Comparison of ENCODE assay signal across 37 cellular contexts in genomic region chr9:26682796-26683496, GRCh38.
"Had no signal": no experiment of that assay in that cellular context is flagged by ENCODE, and none has a peak within 500 bp of the region (broad histone marks: within the 10 kb centered on the region; RNA-seq: fewer than 3 reads in every experiment).

No MANE protein-coding gene starts in this region.

- H3K4me3 Mint-ChIP-seq: activated CD4-positive, alpha-beta memory T cell treated with anti-CD3 and anti-CD28 coated beads, Interleukin-2, amount 10 ng/mL, durations not matched to agents 7 days and 5 days; activated CD8-positive, alpha-beta memory T cell treated with anti-CD3 and anti-CD28 coated beads, Interleukin-2, amount 10 ng/mL, durations not matched to agents 7 days and 5 days; T-helper 1 cell treated with Interleukin-12 subunit alpha and Interleukin-12 subunit beta and Interleukin-4 antibody, amounts not matched to agents 30 μg/mL and 1 μg/mL, for 36 hours; T-helper 2 cell treated with Interferon-gamma antibody and Interleukin-4, amounts not matched to agents 5 μg/mL and 100 μg/mL, for 36 hours had no signal

- H3K27ac ChIP-seq: adrenal gland, body of pancreas, breast epithelium, Peyer's patch, SJSA1 had no signal

- H3K4me3 ChIP-seq: adrenal gland, body of pancreas, breast epithelium, Peyer's patch, SJSA1 had no signal

- H3K27me3 ChIP-seq: adrenal gland, body of pancreas, breast epithelium, Peyer's patch, SJSA1 had no signal

- H3K36me3 ChIP-seq: adrenal gland, breast epithelium, Peyer's patch, SJSA1 had no signal

- DNase-seq: activated CD4-positive, alpha-beta memory T cell treated with anti-CD3 and anti-CD28 coated beads, Interleukin-2, amount 10 ng/mL, durations not matched to agents 7 days and 5 days; activated CD4-positive, alpha-beta T cell treated with anti-CD3 and anti-CD28 coated beads for 1 hour; activated CD4-positive, alpha-beta T cell treated with anti-CD3 and anti-CD28 coated beads for 48 hours; activated CD4-positive, CD25-positive, alpha-beta regulatory T cell; activated CD8-positive, alpha-beta memory T cell treated with anti-CD3 and anti-CD28 coated beads for 24 hours; activated CD8-positive, alpha-beta memory T cell treated with anti-CD3 and anti-CD28 coated beads, Interleukin-2, amount 10 ng/mL, durations not matched to agents 7 days and 5 days; activated CD8-positive, alpha-beta memory T cell treated with anti-CD3 and anti-CD28 coated beads, Interleukin-2, amount 50 U/mL, for 48 hours; activated gamma-delta T cell; activated naive CD4-positive, alpha-beta T cell treated with Interleukin-2 at 50 U/mL for 16 hours; activated T-cell treated with anti-CD3 and anti-CD28 coated beads, Interleukin-2, amount 50 U/mL, for 48 hours; adrenal gland; body of pancreas; caudate nucleus; cerebellar nuclear complex; Karpas-422; NCI-H1105; NCI-H1417 treated with DMSO at 0.1 percent for 48 hours; NCI-H187 treated with DMSO at 0.1 percent for 48 hours; NCI-H2081; NCI-H2171 treated with DMSO at 0.1 percent for 48 hours; NCI-H226; NCI-H446 treated with DMSO at 0.1 percent for 48 hours; NCI-H524; NK-92 treated with Interleukin-12 subunit alpha and Interleukin-12 subunit beta, amount 100 ng/mL, for 24 hours; PC-3; Peyer's patch; RPMI8226; SHP77 treated with DMSO at 0.1 percent for 48 hours; SK-N-SH had no signal

- H3K27ac Mint-ChIP-seq: activated CD4-positive, alpha-beta memory T cell treated with anti-CD3 and anti-CD28 coated beads, Interleukin-2, amount 10 ng/mL, durations not matched to agents 7 days and 5 days; activated CD8-positive, alpha-beta memory T cell treated with anti-CD3 and anti-CD28 coated beads, Interleukin-2, amount 10 ng/mL, durations not matched to agents 7 days and 5 days; activated naive CD4-positive, alpha-beta T cell treated with anti-CD3 and anti-CD28 coated beads, Interleukin-2, amount 50 U/mL, for 72 hours; activated T-helper 2 cell treated with anti-CD3 and anti-CD28 coated beads, Interferon-gamma antibody, Interleukin-2, Interleukin-4, amounts not matched to agents 10 μg/mL and 5 μg/mL and 100 μg/mL, durations not matched to agents 14 hours and 24 hours and 36 hours; T-helper 1 cell treated with Interleukin-12 subunit alpha and Interleukin-12 subunit beta and Interleukin-4 antibody, amounts not matched to agents 30 μg/mL and 1 μg/mL, for 36 hours; T-helper 2 cell treated with Interferon-gamma antibody and Interleukin-4, amounts not matched to agents 5 μg/mL and 100 μg/mL, for 36 hours had no signal

- H3K9ac ChIP-seq: SK-N-SH had no signal

- H3K4me2 ChIP-seq: SK-N-SH had no signal

- ATAC-seq: activated CD8-positive, alpha-beta memory T cell treated with anti-CD3 and anti-CD28 coated beads, Interleukin-2, amount 10 ng/mL, durations not matched to agents 7 days and 5 days; activated naive CD4-positive, alpha-beta T cell treated with anti-CD3 and anti-CD28 coated beads, Interleukin-2, amount 50 U/mL, for 72 hours; body of pancreas had no signal

- H3K9me3 Mint-ChIP-seq: activated CD4-positive, alpha-beta memory T cell treated with anti-CD3 and anti-CD28 coated beads, Interleukin-2, amount 10 ng/mL, durations not matched to agents 7 days and 5 days; activated naive CD4-positive, alpha-beta T cell treated with anti-CD3 and anti-CD28 coated beads, Interleukin-2, amount 50 U/mL, for 72 hours; activated T-helper 2 cell treated with anti-CD3 and anti-CD28 coated beads, Interferon-gamma antibody, Interleukin-2, Interleukin-4, amounts not matched to agents 10 μg/mL and 5 μg/mL and 100 μg/mL, durations not matched to agents 14 hours and 24 hours and 36 hours; T-helper 1 cell treated with Interleukin-12 subunit alpha and Interleukin-12 subunit beta and Interleukin-4 antibody, amounts not matched to agents 30 μg/mL and 1 μg/mL, for 36 hours; T-helper 2 cell treated with Interferon-gamma antibody and Interleukin-4, amounts not matched to agents 5 μg/mL and 100 μg/mL, for 36 hours had no signal

- FAIRE-seq: astrocyte, TTC549 had no signal

- H3K36me3 Mint-ChIP-seq: activated CD8-positive, alpha-beta memory T cell treated with anti-CD3 and anti-CD28 coated beads, Interleukin-2, amount 10 ng/mL, durations not matched to agents 7 days and 5 days; activated naive CD4-positive, alpha-beta T cell treated with anti-CD3 and anti-CD28 coated beads, Interleukin-2, amount 50 U/mL, for 72 hours had no signal

- H3K9me3 ChIP-seq: adrenal gland, body of pancreas, breast epithelium, Peyer's patch, SJSA1, SK-N-SH had no signal

- H3K4me1 ChIP-seq: adrenal gland, body of pancreas, breast epithelium, Peyer's patch, SJSA1 had no signal

- H3K4me1 Mint-ChIP-seq: activated CD4-positive, alpha-beta memory T cell treated with anti-CD3 and anti-CD28 coated beads, Interleukin-2, amount 10 ng/mL, durations not matched to agents 7 days and 5 days; activated CD8-positive, alpha-beta memory T cell treated with anti-CD3 and anti-CD28 coated beads, Interleukin-2, amount 10 ng/mL, durations not matched to agents 7 days and 5 days had no signal

- H3K27me3 Mint-ChIP-seq: activated CD4-positive, alpha-beta memory T cell treated with anti-CD3 and anti-CD28 coated beads, Interleukin-2, amount 10 ng/mL, durations not matched to agents 7 days and 5 days had no signal
